ENCODE assay signal across 8 cellular contexts in the genomic region with DNA sequence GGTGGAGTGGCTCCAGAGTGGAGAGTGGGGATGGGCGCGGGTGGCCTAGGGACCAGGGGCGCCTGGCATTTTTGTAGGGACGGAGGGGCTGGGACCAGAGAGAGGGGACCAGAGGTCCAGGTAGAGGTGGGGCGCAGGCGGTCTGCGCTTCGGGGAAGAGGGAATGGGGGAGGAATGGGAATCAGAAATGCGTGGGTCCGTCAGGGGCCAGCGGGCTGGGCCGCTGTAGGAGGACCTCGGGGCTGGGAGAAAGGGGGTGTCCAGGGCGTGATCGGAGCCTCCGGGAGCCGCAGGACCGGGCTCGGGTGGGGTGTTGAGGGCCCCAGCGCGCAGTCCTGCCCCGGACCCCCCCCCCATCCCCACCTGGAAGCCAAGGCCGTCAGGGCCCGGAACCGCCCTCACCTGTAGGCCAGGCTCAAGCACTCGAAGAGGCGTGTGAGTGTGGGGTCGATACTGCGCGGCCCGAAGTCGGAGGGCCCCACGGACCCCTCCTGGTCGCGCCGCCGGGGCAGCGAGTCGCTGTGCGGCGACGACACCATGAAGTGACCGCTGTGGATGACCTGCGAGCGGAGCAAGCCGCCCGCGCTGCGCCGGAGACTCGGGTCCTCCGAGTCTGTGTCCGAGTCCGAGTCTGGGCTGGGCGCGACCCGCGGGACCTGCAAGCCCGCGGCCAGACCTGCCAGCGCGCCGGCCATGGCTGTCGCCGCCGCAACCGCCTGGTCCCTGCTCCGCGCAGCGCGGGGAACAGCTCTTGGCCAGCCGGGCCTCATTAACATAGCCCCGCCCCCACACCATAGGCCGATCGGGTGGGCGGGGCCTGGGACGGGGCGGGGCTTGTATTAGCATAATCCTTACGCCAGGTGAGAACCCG. TPM values are rescaled to one million over a fixed set of nuclear protein-coding genes. Genes with fewer than 3 reads are reported as not detected.
DNase-seq lines count a peak whose midpoint lies in the region; ATAC-seq, FAIRE-seq and TF ChIP-seq lines count a peak whose summit lies in the region.

MLXIPL (minus strand) TSS at position 725 of the 871 bp plus-strand sequence; CDS start at position 695, 30 bp downstream.

- H3K27me3 ChIP-seq in NT2/D1 (ENCODE audit: insufficient read depth, insufficient read length) (peaks cover 11% of the 10 kb centered on the region), neural cell (ENCODE audit: insufficient read depth, low read depth, low read length) (peaks cover 41% of the 10 kb centered on the region), subcutaneous abdominal adipose tissue (ENCODE audit: control insufficient read depth in 5 of 5, insufficient read depth in 4 of 5, low read length in 5 of 5) (peaks cover 0 to 32% (median 10%) of the 10 kb centered on the region in 5 donors)

- H3K27ac ChIP-seq in neural cell (ENCODE audit: low read length) (no peak within 1 kb of the TSS), subcutaneous abdominal adipose tissue (ENCODE audit: low read depth, low read length) (peak within 1 kb of the TSS; percentile 91)

- no peaks in the 10 kb centered on the region for H3K9me2 ChIP-seq in neural cell (ENCODE audit: insufficient read depth, low read length)

- H3F3A ChIP-seq in neural cell (ENCODE audit: insufficient read depth, low read length, poor library complexity, severe bottlenecking), result no peaks in the 10 kb centered on the region

- FAIRE-seq in frontal cortex (lab: Jason Lieb, UNC), result no peak

- DNase-seq in SIG-M5 treated with dmso at 0.1 percent for 504 hours (lab: John Stamatoyannopoulos, UW; ENCODE audit: unreplicated experiment), result peak; percentile 43
- no peak for DNase-seq in SIG-M5 (lab: John Stamatoyannopoulos, UW)
- peak; percentile 82 for DNase-seq in NT2/D1 (ENCODE audit: low read depth, low spot score)
- DNase-seq in activated naive CD4-positive, alpha-beta T cell treated with Interleukin-2 at 50 U/mL for 16 hours, result peak; percentile 52
- DNase-seq in frontal cortex (ENCODE audit: low spot score in 2 of 2), result peak; percentile 71 to 90

- peak within 1 kb of the TSS; percentile 19 for H3K4me2 ChIP-seq in neural cell (ENCODE audit: low read length)

- H4K20me1 ChIP-seq in neural cell (ENCODE audit: insufficient read depth), result no peaks in the 10 kb centered on the region

- H3K4me1 ChIP-seq in NT2/D1 (ENCODE audit: insufficient read depth, insufficient read length) (peaks cover 1% of the 10 kb centered on the region), subcutaneous abdominal adipose tissue (ENCODE audit: control insufficient read depth in 5 of 5, insufficient read depth in 5 of 5, low read length in 5 of 5) (peaks cover 5 to 44% (median 31%) of the 10 kb centered on the region in 5 donors)

- ATAC-seq in GM21381 (IDR thresholded peaks at IDR 0.05; ENCODE audit: unreplicated experiment), result no peak

- no peak for TF ChIP-seq RAD21 in neural cell (conservative IDR thresholded peaks at IDR 0.05)

- H3K9ac ChIP-seq in NT2/D1 (ENCODE audit: insufficient read length, low read depth) (peak within 1 kb of the TSS; percentile 93), neural cell (ENCODE audit: low read length) (peak within 1 kb of the TSS; percentile 31), subcutaneous abdominal adipose tissue (ENCODE audit: low read length in 5 of 5) (peak within 1 kb of the TSS in 4 of 5 donors; percentile 73 to 94 (median 84))

- H3K4me3 ChIP-seq in NT2/D1 (ENCODE audit: insufficient read length, low read depth) (peak within 1 kb of the TSS; percentile 81), neural cell (ENCODE audit: low read length) (peak within 1 kb of the TSS; percentile 78), subcutaneous abdominal adipose tissue (ENCODE audit: low read depth in 1 of 5, low read length in 5 of 5) (peak within 1 kb of the TSS; percentile 63 to 90 (median 73))

- H3K36me3 ChIP-seq in NT2/D1 (ENCODE audit: insufficient read depth, insufficient read length, low read length), result no peaks in the 10 kb centered on the region
- H3K36me3 ChIP-seq in neural cell (ENCODE audit: insufficient read depth, low read length), result no peaks in the 10 kb centered on the region
- no peaks in the 10 kb centered on the region for H3K36me3 ChIP-seq in subcutaneous abdominal adipose tissue (ENCODE audit: control insufficient read depth in 5 of 5, insufficient read depth in 5 of 5, low read length in 5 of 5)

- no peaks in the 10 kb centered on the region for H3K79me2 ChIP-seq in neural cell (replicated peaks; ENCODE audit: insufficient read depth, low read length)

- no peaks in the 10 kb centered on the region for H3K9me3 ChIP-seq in NT2/D1 (ENCODE audit: insufficient read depth, low read length)
- no peaks in the 10 kb centered on the region for H3K9me3 ChIP-seq in neural cell (ENCODE audit: low read length)
- H3K9me3 ChIP-seq in subcutaneous abdominal adipose tissue (ENCODE audit: control insufficient read depth in 5 of 5, low read length in 5 of 5), result no peaks in the 10 kb centered on the region

- no peak for TF ChIP-seq EP300 in neural cell (conservative IDR thresholded peaks at IDR 0.05; ENCODE audit: poor library complexity, severe bottlenecking)

- no peak for TF ChIP-seq CTCF in neural cell (IDR thresholded peaks at IDR 0.05; ENCODE audit: poor library complexity, severe bottlenecking)

- H2AFZ ChIP-seq in neural cell (ENCODE audit: low read depth, low read length), result no peak within 1 kb of the TSS

TF ChIP-seq in neural cell, 6 proteins besides CTCF, POLR2A, EP300 and RAD21:
- no peak for TF ChIP-seq EZH2 (IDR thresholded peaks at IDR 0.05; ENCODE audit: borderline replicate concordance, insufficient read depth, low read length, poor library complexity, severe bottlenecking)
- TF ChIP-seq SMC3 (conservative IDR thresholded peaks at IDR 0.05; ENCODE audit: poor library complexity), result no peak
- no peak for TF ChIP-seq MXI1 (conservative IDR thresholded peaks at IDR 0.05; ENCODE audit: poor library complexity, severe bottlenecking)
- TF ChIP-seq REST (IDR thresholded peaks at IDR 0.05; ENCODE audit: borderline replicate concordance), result no peak
- no peak for TF ChIP-seq TAF1 (IDR thresholded peaks at IDR 0.05; ENCODE audit: low read depth)
- no peak for TF ChIP-seq POLR2AphosphoS5 (IDR thresholded peaks at IDR 0.05)

RNA-seq across cellular contexts. Expression of gene MLXIPL, which starts in this region (rescaled TPM):
- not detected for total RNA-seq in frontal cortex
- polyA plus RNA-seq in neural cell, result 1.8 TPM in 1 of 2 replicates, not detected in the other
- polyA minus RNA-seq in neural cell, result not detected in 2 replicates

Comparison
In these comparisons a context has a peak if more than half of its experiments do, and no peak if none do; other contexts are left out.
1. Peak in DNase-seq in frontal cortex; RNA of the gene not detected or under 1 TPM.
2. H3K9ac ChIP-seq: peak in every context shown above with its lines; median percentile 93 in NT2/D1; 84 in subcutaneous abdominal adipose tissue; 31 in neural cell.